14 cellular contexts compared by ENCODE assay signal in the genomic region with DNA sequence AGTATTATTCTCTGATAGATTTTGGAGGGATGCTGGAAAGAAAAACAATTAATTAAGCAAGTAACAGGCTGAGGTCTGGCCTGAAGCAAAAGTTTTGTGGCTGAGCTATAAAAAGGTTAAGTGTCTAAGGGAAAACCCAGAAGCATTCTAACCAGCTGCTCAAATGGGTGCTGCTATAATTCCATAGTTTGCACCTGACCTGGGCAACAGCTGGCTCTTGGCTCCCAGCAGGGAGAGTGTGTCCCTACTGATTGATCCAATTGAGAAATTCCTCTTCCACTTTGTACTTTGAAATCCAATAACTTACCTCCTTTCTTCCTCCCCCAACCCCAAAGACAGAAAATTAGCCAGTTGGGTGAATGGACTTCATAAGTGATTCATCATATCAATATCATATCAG. TPM values are rescaled to one million over a fixed set of nuclear protein-coding genes. Genes with fewer than 3 reads are reported as not detected.
A peak's percentile ranks its signal among the peaks of the same experiment; 100 is the strongest.
DNase-seq lines count a peak whose midpoint lies in the region; ATAC-seq and FAIRE-seq lines count a peak whose summit lies in the region.
"Had no signal": no experiment of that assay in that cellular context is flagged by ENCODE, and none has a peak within 500 bp of the region (broad histone marks: within the 10 kb centered on the region; RNA-seq: fewer than 3 reads in every experiment).

No MANE protein-coding gene starts in this region.

- no peaks in the 10 kb centered on the region for H3K9me3 Mint-ChIP-seq in activated naive CD8-positive, alpha-beta T cell treated with anti-CD3 and anti-CD28 coated beads, Interleukin-2, amount 50 U/mL, for 24 hours
- no peaks in the 10 kb centered on the region for H3K9me3 Mint-ChIP-seq in activated naive CD8-positive, alpha-beta T cell treated with anti-CD3 and anti-CD28 coated beads for 36 hours

- H3K4me3 Mint-ChIP-seq in activated naive CD8-positive, alpha-beta T cell treated with anti-CD3 and anti-CD28 coated beads, Interleukin-2, amount 50 U/mL, for 24 hours = no peak overlapping the region
- H3K4me3 Mint-ChIP-seq in activated naive CD8-positive, alpha-beta T cell treated with anti-CD3 and anti-CD28 coated beads for 36 hours = no peak overlapping the region

- H3K27ac Mint-ChIP-seq in activated naive CD8-positive, alpha-beta T cell treated with anti-CD3 and anti-CD28 coated beads, Interleukin-2, amount 50 U/mL, for 24 hours = no peak overlapping the region
- H3K27ac Mint-ChIP-seq in activated naive CD8-positive, alpha-beta T cell treated with anti-CD3 and anti-CD28 coated beads for 36 hours = no peak overlapping the region

- peaks cover 10% of the 10 kb centered on the region for H3K27me3 Mint-ChIP-seq in activated naive CD8-positive, alpha-beta T cell treated with anti-CD3 and anti-CD28 coated beads, Interleukin-2, amount 50 U/mL, for 24 hours
- H3K27me3 Mint-ChIP-seq in activated naive CD8-positive, alpha-beta T cell treated with anti-CD3 and anti-CD28 coated beads for 36 hours = peaks cover 11% of the 10 kb centered on the region

- peak; percentile 35 for ATAC-seq in activated naive CD8-positive, alpha-beta T cell treated with anti-CD3 and anti-CD28 coated beads, Interleukin-2, amount 50 U/mL, for 24 hours
- no peak for ATAC-seq in GM21528 (IDR thresholded peaks at IDR 0.05; ENCODE audit: low FRiP score, unreplicated experiment)
- no peak for ATAC-seq in GM18861 (IDR thresholded peaks at IDR 0.05; ENCODE audit: unreplicated experiment)

- FAIRE-seq in HTR-8/SVneo (lab: Jason Lieb, UNC) = no peak
- FAIRE-seq: GM12892, H54 had no signal

- no peak for DNase-seq in activated naive CD8-positive, alpha-beta T cell treated with anti-CD3 and anti-CD28 coated beads, Interleukin-2, amount 50 U/mL, for 24 hours
- no peak for DNase-seq in activated naive CD8-positive, alpha-beta T cell treated with anti-CD3 and anti-CD28 coated beads for 36 hours
- DNase-seq in NCI-H146 (lab: John Stamatoyannopoulos, UW) = peak; percentile 25
- peak; percentile 90 for DNase-seq in myocyte (ENCODE audit: low read depth)
- DNase-seq in HTR-8/SVneo (ENCODE audit: insufficient read length, low spot score) = no peak
- DNase-seq: COR-L47, GF-D8, NCI-H1105, NCI-H187, SHP77 treated with DMSO at 0.1 percent for 48 hours had no signal

- H3K36me3 Mint-ChIP-seq in activated naive CD8-positive, alpha-beta T cell treated with anti-CD3 and anti-CD28 coated beads, Interleukin-2, amount 50 U/mL, for 24 hours (ENCODE audit: low read depth) = no peaks in the 10 kb centered on the region
- no peaks in the 10 kb centered on the region for H3K36me3 Mint-ChIP-seq in activated naive CD8-positive, alpha-beta T cell treated with anti-CD3 and anti-CD28 coated beads for 36 hours

- peaks cover 21% of the 10 kb centered on the region for H3K4me1 Mint-ChIP-seq in activated naive CD8-positive, alpha-beta T cell treated with anti-CD3 and anti-CD28 coated beads, Interleukin-2, amount 50 U/mL, for 24 hours
- H3K4me1 Mint-ChIP-seq in activated naive CD8-positive, alpha-beta T cell treated with anti-CD3 and anti-CD28 coated beads for 36 hours = peaks cover 40% of the 10 kb centered on the region

RNA-seq across cellular contexts. Expression of a gene that starts 27.7 kb away (rescaled TPM):
- 10 to 100 TPM; 15.7 to 16.4 TPM for total RNA-seq in activated naive CD8-positive, alpha-beta T cell treated with anti-CD3 and anti-CD28 coated beads for 36 hours
- 24.4 and 31.0 TPM in 2 replicates for total RNA-seq in myocyte
- polyA plus RNA-seq in myocyte (2012) = 28.7 TPM

Comparison
In these comparisons a context has a peak if more than half of its experiments do, and no peak if none do; other contexts are left out.
1. DNase-seq: peak in NCI-H146 (single experiment) and myocyte (single experiment); none in activated naive CD8-positive, alpha-beta T cell treated with anti-CD3 and anti-CD28 coated beads, Interleukin-2, amount 50 U/mL, for 24 hours (single experiment), activated naive CD8-positive, alpha-beta T cell treated with anti-CD3 and anti-CD28 coated beads for 36 hours (single experiment) and HTR-8/SVneo (single experiment).